In genomic region chr6:30714263-30714662, GRCh38 we compare ENCODE assay signal across 1 cellular context.
TF ChIP-seq lines count a peak whose summit lies in the region.

No MANE protein-coding gene starts in this region.

TF ChIP-seq in HepG2, 621 proteins besides CTCF, POLR2A, EP300 and RAD21:
- TF ChIP-seq MAF1 (CRISPR knock-in tag; IDR thresholded peaks at IDR 0.05; ENCODE audit: borderline replicate concordance) (no peak), CEBPB (IDR thresholded peaks at IDR 0.05; ENCODE audit: borderline replicate concordance, low read depth, low read length) (peak; percentile 66; the same call in 1 of the 2 replicates), ZNF567 (CRISPR knock-in tag; IDR thresholded peaks at IDR 0.05; ENCODE audit: borderline replicate concordance) (no peak), GFI1 (CRISPR knock-in tag; IDR thresholded peaks at IDR 0.05; ENCODE audit: borderline replicate concordance) (no peak), ZNF7 (CRISPR knock-in tag; IDR thresholded peaks at IDR 0.05) (no peak), ARHGAP35 (CRISPR knock-in tag; IDR thresholded peaks at IDR 0.05; ENCODE audit: borderline replicate concordance) (no peak), ZNF430 (CRISPR knock-in tag; IDR thresholded peaks at IDR 0.05) (no peak), ZNF256 (CRISPR knock-in tag; conservative IDR thresholded peaks at IDR 0.05) (no peak)
